ENCODE assay signal across 10 cellular contexts in the genomic region with DNA sequence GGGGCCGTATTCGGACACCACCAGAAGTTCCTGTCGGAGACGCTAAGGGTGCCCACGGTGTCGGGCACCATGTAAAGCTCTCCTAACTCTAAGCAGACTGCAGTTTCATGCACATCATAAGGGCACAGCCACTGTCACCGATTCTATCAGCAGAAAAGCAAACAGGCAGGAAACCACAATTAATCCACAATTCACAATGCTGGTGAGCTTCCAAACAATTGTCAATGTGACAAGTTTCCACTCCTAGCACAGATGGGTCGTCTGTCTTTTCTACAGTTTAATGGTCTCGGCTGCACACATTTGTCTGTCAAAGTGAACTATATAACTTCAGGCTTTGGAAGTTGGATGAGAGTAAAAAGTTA. TPM values are rescaled to one million over a fixed set of nuclear protein-coding genes. Genes with fewer than 3 reads are reported as not detected.
DNase-seq lines count a peak whose midpoint lies in the region; ATAC-seq and TF ChIP-seq lines count a peak whose summit lies in the region.
"Had no signal": no experiment of that assay in that cellular context is flagged by ENCODE, and none has a peak within 500 bp of the region (broad histone marks: within the 10 kb centered on the region; RNA-seq: fewer than 3 reads in every experiment).

No MANE protein-coding gene starts in this region.

- H3K27ac ChIP-seq in BLaER1 (no peak overlapping the region), HUES6 (ENCODE audit: low read depth, low read length) (no peak overlapping the region)

- H3K36me3 ChIP-seq in BLaER1 (peaks cover 20% of the 10 kb centered on the region), HUES6 (ENCODE audit: control insufficient read depth, insufficient read depth, low read length) (peaks cover 18% of the 10 kb centered on the region), adipocyte (ENCODE audit: control insufficient read depth, insufficient read depth, low read length, severe bottlenecking) (peaks cover 23% of the 10 kb centered on the region)

- peaks cover 46% of the 10 kb centered on the region for H3K27me3 Mint-ChIP-seq in mesothelial cell of epicardium (ENCODE audit: low read depth)

- H3K4me3 ChIP-seq in BLaER1 (peak overlapping the region; percentile 67), HUES6 (ENCODE audit: low read depth, low read length) (peak overlapping the region; percentile 74), adipocyte (ENCODE audit: low read length) (peak overlapping the region; percentile 80)

- no peaks in the 10 kb centered on the region for H3K9me3 ChIP-seq in BLaER1
- no peaks in the 10 kb centered on the region for H3K9me3 ChIP-seq in HUES6 (ENCODE audit: control insufficient read depth, insufficient read depth, low read depth, low read length)
- H3K9me3 ChIP-seq in adipocyte (ENCODE audit: control insufficient read depth, low read length): no peaks in the 10 kb centered on the region

- H3K27ac Mint-ChIP-seq in mesothelial cell of epicardium: no peak overlapping the region
- H3K27ac Mint-ChIP-seq: activated CD4-positive, alpha-beta memory T cell treated with anti-CD3 and anti-CD28 coated beads for 36 hours had no signal

- peaks cover 42% of the 10 kb centered on the region for H4K20me1 ChIP-seq in BLaER1

- no peak for TF ChIP-seq CTCF in mesothelial cell of epicardium (IDR thresholded peaks at IDR 0.05; ENCODE audit: unreplicated experiment)

- ATAC-seq in esophagus mucosa: no peak

- H3K9me3 Mint-ChIP-seq in mesothelial cell of epicardium: no peaks in the 10 kb centered on the region
- H3K9me3 Mint-ChIP-seq: activated CD4-positive, alpha-beta memory T cell treated with anti-CD3 and anti-CD28 coated beads for 36 hours had no signal

- peak overlapping the region; percentile 97 for H3K4me2 ChIP-seq in BLaER1

- peaks cover 40% of the 10 kb centered on the region for H3K27me3 ChIP-seq in BLaER1
- H3K27me3 ChIP-seq in HUES6 (ENCODE audit: control insufficient read depth, insufficient read depth, low read length): peaks cover 44% of the 10 kb centered on the region
- H3K27me3 ChIP-seq in adipocyte (replicated peaks; ENCODE audit: control insufficient read depth, insufficient read depth, low read length): peaks cover 14% of the 10 kb centered on the region

- peaks cover 10% of the 10 kb centered on the region for H3K4me1 Mint-ChIP-seq in mesothelial cell of epicardium

- peaks cover 15% of the 10 kb centered on the region for H3K36me3 Mint-ChIP-seq in mesothelial cell of epicardium

- H3K4me3 Mint-ChIP-seq in mesothelial cell of epicardium: peak overlapping the region; percentile 82

- H3K4me1 ChIP-seq in BLaER1: peaks cover 27% of the 10 kb centered on the region
- no peaks in the 10 kb centered on the region for H3K4me1 ChIP-seq in HUES6 (ENCODE audit: control insufficient read depth, insufficient read depth, low read length)
- H3K4me1 ChIP-seq in adipocyte (ENCODE audit: control insufficient read depth, insufficient read depth, low read length): peaks cover 16% of the 10 kb centered on the region

- DNase-seq in adipocyte (ENCODE audit: low read depth) (no peak), mesothelial cell of epicardium (ENCODE audit: low spot score in 2 of 2, unreplicated experiment in 2 of 2) (no peak), NCI-H1436 (lab: John Stamatoyannopoulos, UW) (no peak), germinal center (ENCODE audit: low spot score) (no peak), NCI-H526 treated with DMSO at 0.1 percent for 48 hours (lab: John Stamatoyannopoulos, UW) (no peak)
- DNase-seq: caudate nucleus had no signal

- no peak overlapping the region for H3K9ac ChIP-seq in BLaER1
- no peak overlapping the region for H3K9ac ChIP-seq in HUES6 (ENCODE audit: low read length)
- H3K9ac ChIP-seq in adipocyte (ENCODE audit: low read length): no peak overlapping the region

RNA-seq across cellular contexts. Expression of a gene that starts 8.8 kb away (rescaled TPM):
- total RNA-seq in mesothelial cell of epicardium: 1.0 to 2.0 TPM (median 1.5 TPM) in 3 replicates
- total RNA-seq in esophagus mucosa: 1.6 TPM
- total RNA-seq: activated CD4-positive, alpha-beta memory T cell treated with anti-CD3 and anti-CD28 coated beads for 36 hours had no signal
